In genomic region chr4:118776166-118776954, GRCh38 we compare ENCODE assay signal across 15 cellular contexts. TPM values are rescaled to one million over a fixed set of nuclear protein-coding genes. Genes with fewer than 3 reads are reported as not detected.
A peak's percentile ranks its signal among the peaks of the same experiment; 100 is the strongest.
DNase-seq lines count a peak whose midpoint lies in the region; ATAC-seq, FAIRE-seq and TF ChIP-seq lines count a peak whose summit lies in the region.
"Had no signal": no experiment of that assay in that cellular context is flagged by ENCODE, and none has a peak within 500 bp of the region (broad histone marks: within the 10 kb centered on the region; RNA-seq: fewer than 3 reads in every experiment).

No MANE protein-coding gene starts in this region.

- H2AFZ ChIP-seq in GM23248, result no peak overlapping the region
- H2AFZ ChIP-seq in fibroblast of lung (ENCODE audit: low read length), result no peak overlapping the region
- no peak overlapping the region for H2AFZ ChIP-seq in trophoblast cell (ENCODE audit: insufficient read depth, low read length, poor library complexity)
- H2AFZ ChIP-seq: PC-9 had no signal

- peak overlapping the region; percentile 23 for H2AK5ac ChIP-seq in trophoblast cell (ENCODE audit: low read length)

- peak overlapping the region; percentile 62 for H4K91ac ChIP-seq in trophoblast cell (ENCODE audit: low read depth, low read length)

- H3K27me3 ChIP-seq in GM23248 (replicated peaks; ENCODE audit: insufficient read depth) (no peaks in the 10 kb centered on the region), fibroblast of lung (ENCODE audit: control insufficient read depth, insufficient read depth, low read length) (no peaks in the 10 kb centered on the region), trophoblast cell (ENCODE audit: insufficient read depth, low read length) (no peaks in the 10 kb centered on the region)

- DNase-seq in GM23248, result peak; percentile 68
- peak; percentile 76 to 83 for DNase-seq in fibroblast of lung (ENCODE audit: low read depth in 2 of 2)
- peak; percentile 28 to 90 for DNase-seq in trophoblast cell
- DNase-seq in GM19240 (ENCODE audit: insufficient read length, low spot score), result no peak
- no peak for DNase-seq in GM12892 (ENCODE audit: insufficient read length)
- no peak for DNase-seq in activated CD4-positive, alpha-beta T cell treated with anti-CD3 and anti-CD28 coated beads, Interleukin-2, amount 50 U/mL, for 1 hour
- DNase-seq: C1 segment of cervical spinal cord, KBM-7, mesendoderm, PC-9, T-helper 9 cell had no signal

- H3K4me3 Mint-ChIP-seq in activated T-helper 17 cell treated with anti-CD3 and anti-CD28 coated beads, Interleukin-2, amount 50 U/mL, for 72 hours, result no peak overlapping the region
- H3K4me3 Mint-ChIP-seq: stimulated activated naive CD8-positive, alpha-beta T cell treated with anti-CD3 and anti-CD28 coated beads, Interleukin-15, Interleukin-2, amounts not matched to agents 100 ng/mL and 50 ng/mL, for 24 hours had no signal

- no peak for TF ChIP-seq POLR2A in GM12892 (IDR thresholded peaks at IDR 0.05; ENCODE audit: low read depth, low read length)

- peaks cover 7% of the 10 kb centered on the region for H3K36me3 ChIP-seq in GM23248 (ENCODE audit: low read depth)
- no peaks in the 10 kb centered on the region for H3K36me3 ChIP-seq in fibroblast of lung (ENCODE audit: control insufficient read depth, insufficient read depth, low read length)
- no peaks in the 10 kb centered on the region for H3K36me3 ChIP-seq in trophoblast cell (ENCODE audit: control insufficient read depth in 1 of 2, insufficient read depth in 2 of 2, low read length in 2 of 2)

- TF ChIP-seq CTCF in fibroblast of lung (conservative IDR thresholded peaks at IDR 0.05 in 1 of 2, IDR thresholded peaks at IDR 0.05 in 1 of 2; ENCODE audit: low read depth in 1 of 2, low read length in 2 of 2), result no peak

- H3K23ac ChIP-seq in trophoblast cell (ENCODE audit: low read length), result no peak overlapping the region

- WGBS in GM23248 (ENCODE audit: low coverage in 1 of 2, low lambda C conversion rate in 2 of 2, missing lambda C conversion rate in 2 of 2), 2 experiments, result 21 to 57% methylated on average over 1 of the region's 1 CpG
- no CpG with 5 or more reads among the region's 1 CpG for WGBS in trophoblast cell (ENCODE audit: extremely low coverage, insufficient coverage, insufficient read length)

- H3K9me2 ChIP-seq in GM23248 (ENCODE audit: insufficient read depth), result no peaks in the 10 kb centered on the region

- peak overlapping the region; percentile 65 for H2BK12ac ChIP-seq in trophoblast cell (ENCODE audit: low read length)

- H2BK5ac ChIP-seq in trophoblast cell (ENCODE audit: low read depth, low read length, poor library complexity), result no peak overlapping the region

- peaks cover 94% of the 10 kb centered on the region for H3F3A ChIP-seq in GM23248 (ENCODE audit: insufficient read depth)

- FAIRE-seq in GM12892 (lab: Jason Lieb, UNC), result no peak

- no peak overlapping the region for H3K4ac ChIP-seq in trophoblast cell (ENCODE audit: low read depth, low read length)

- H3K9me3 ChIP-seq in GM23248 (ENCODE audit: low read depth) (no peaks in the 10 kb centered on the region), fibroblast of lung (ENCODE audit: control insufficient read depth, insufficient read depth, low read depth, low read length) (no peaks in the 10 kb centered on the region), trophoblast cell (ENCODE audit: insufficient read depth, low read depth, low read length) (no peaks in the 10 kb centered on the region)

- H3K27ac Mint-ChIP-seq in activated T-helper 17 cell treated with anti-CD3 and anti-CD28 coated beads, Interleukin-2, amount 50 U/mL, for 72 hours, result peak overlapping the region; percentile 25
- H3K27ac Mint-ChIP-seq: activated naive CD4-positive, alpha-beta T cell treated with anti-CD3 and anti-CD28 coated beads, Interleukin-2, amount 50 U/mL, for 72 hours; stimulated activated naive CD8-positive, alpha-beta T cell treated with anti-CD3 and anti-CD28 coated beads, Interleukin-15, Interleukin-2, amounts not matched to agents 100 ng/mL and 50 ng/mL, for 24 hours had no signal

- H3K36me3 Mint-ChIP-seq in activated T-helper 17 cell treated with anti-CD3 and anti-CD28 coated beads, Interleukin-2, amount 50 U/mL, for 72 hours (ENCODE audit: low read depth), result peaks cover 8% of the 10 kb centered on the region

- no peak overlapping the region for H4K8ac ChIP-seq in trophoblast cell (ENCODE audit: low read depth, low read length)

- peaks cover 22% of the 10 kb centered on the region for H3K79me1 ChIP-seq in trophoblast cell (ENCODE audit: low read length)

- peaks cover 80% of the 10 kb centered on the region for H3K79me2 ChIP-seq in GM23248 (ENCODE audit: insufficient read depth)
- H3K79me2 ChIP-seq in fibroblast of lung (ENCODE audit: control insufficient read depth, insufficient read depth, low read length), result peaks cover 18% of the 10 kb centered on the region
- H3K79me2 ChIP-seq in trophoblast cell (ENCODE audit: control insufficient read depth, insufficient read depth, low read length, poor library complexity), result peaks cover 2% of the 10 kb centered on the region

- H4K12ac ChIP-seq in trophoblast cell (ENCODE audit: low read depth, low read length), result no peak overlapping the region

- H3K27ac ChIP-seq in GM23248, result peak overlapping the region; percentile 25
- peak overlapping the region; percentile 11 for H3K27ac ChIP-seq in fibroblast of lung (ENCODE audit: insufficient read depth, low read length)
- peak overlapping the region; percentile 68 for H3K27ac ChIP-seq in trophoblast cell (ENCODE audit: low read depth, low read length)
- H3K27ac ChIP-seq: PC-9 had no signal

- H3K4me2 ChIP-seq in GM23248 (ENCODE audit: unreplicated experiment), result no peak overlapping the region
- no peak overlapping the region for H3K4me2 ChIP-seq in fibroblast of lung (ENCODE audit: extremely low read depth, insufficient read depth, low read length)
- no peak overlapping the region for H3K4me2 ChIP-seq in trophoblast cell (ENCODE audit: low read length)
- H3K4me2 ChIP-seq: PC-9 had no signal

- ATAC-seq in activated T-helper 17 cell treated with anti-CD3 and anti-CD28 coated beads, Interleukin-2, amount 50 U/mL, for 72 hours (replicated peaks), result no peak
- no peak for ATAC-seq in GM19452 (IDR thresholded peaks at IDR 0.05; ENCODE audit: unreplicated experiment)
- ATAC-seq: activated naive CD4-positive, alpha-beta T cell treated with anti-CD3 and anti-CD28 coated beads, Interleukin-2, amount 50 U/mL, for 72 hours had no signal

- no peaks in the 10 kb centered on the region for H3K27me3 Mint-ChIP-seq in activated T-helper 17 cell treated with anti-CD3 and anti-CD28 coated beads, Interleukin-2, amount 50 U/mL, for 72 hours
- H3K27me3 Mint-ChIP-seq: stimulated activated naive CD8-positive, alpha-beta T cell treated with anti-CD3 and anti-CD28 coated beads, Interleukin-15, Interleukin-2, amounts not matched to agents 100 ng/mL and 50 ng/mL, for 24 hours had no signal

- H3K9ac ChIP-seq in GM23248 (no peak overlapping the region), fibroblast of lung (ENCODE audit: insufficient read depth, low read length) (no peak overlapping the region), trophoblast cell (ENCODE audit: low read length) (no peak overlapping the region)

- H4K20me1 ChIP-seq in GM23248 (ENCODE audit: insufficient read depth) (0 out of 2 replicates have a peak, but pooled peaks cover 4% of the 10 kb centered on the region), fibroblast of lung (ENCODE audit: control insufficient read depth, extremely low read depth, insufficient read depth, low read length) (no peaks in the 10 kb centered on the region)

- no peaks in the 10 kb centered on the region for H3K9me3 Mint-ChIP-seq in activated T-helper 17 cell treated with anti-CD3 and anti-CD28 coated beads, Interleukin-2, amount 50 U/mL, for 72 hours
- H3K9me3 Mint-ChIP-seq: stimulated activated naive CD8-positive, alpha-beta T cell treated with anti-CD3 and anti-CD28 coated beads, Interleukin-15, Interleukin-2, amounts not matched to agents 100 ng/mL and 50 ng/mL, for 24 hours had no signal

- no peak overlapping the region for H3K14ac ChIP-seq in trophoblast cell (ENCODE audit: low read length)

- H3K18ac ChIP-seq in trophoblast cell (ENCODE audit: low read length), result no peak overlapping the region

- H2BK120ac ChIP-seq in trophoblast cell (ENCODE audit: insufficient read depth, low read length, poor library complexity), result peak overlapping the region; percentile 93

- in situ Hi-C loops in GM23248 (cut with MboI), result no loop called here

- peaks cover 7% of the 10 kb centered on the region for H3K4me1 Mint-ChIP-seq in activated T-helper 17 cell treated with anti-CD3 and anti-CD28 coated beads, Interleukin-2, amount 50 U/mL, for 72 hours

- H3K4me3 ChIP-seq in GM23248 (no peak overlapping the region), fibroblast of lung (replicated peaks in 1 of 4; ENCODE audit: control extremely low read depth in 1 of 4, insufficient read depth in 1 of 4, low read depth in 3 of 4, low read length in 4 of 4) (no peak overlapping the region), trophoblast cell (ENCODE audit: low read depth, low read length) (no peak overlapping the region)
- H3K4me3 ChIP-seq: PC-9 had no signal

- H3K4me1 ChIP-seq in GM23248 (ENCODE audit: insufficient read depth) (peaks cover 51% of the 10 kb centered on the region), fibroblast of lung (ENCODE audit: control insufficient read depth, extremely low read depth, insufficient read depth, low read length) (peaks cover 8% of the 10 kb centered on the region), trophoblast cell (ENCODE audit: control insufficient read depth in 1 of 2, insufficient read depth in 2 of 2, low read length in 2 of 2) (peaks cover 8 to 16% of the 10 kb centered on the region in 2 experiments)

RNA-seq across cellular contexts. Expression of gene SEC24D, which starts 59.6 kb away (rescaled TPM):
- total RNA-seq in GM23248 (2014; rRNA removed; shearing (Covaris generic)), result 148 and 166 TPM in 2 replicates
- polyA plus RNA-seq in GM23248 (2016; fragmentation: Nextera tagmentation; extraction: Ambion mirVana) (131 and 136 TPM in 2 replicates), fibroblast of lung (92.9 and 105 TPM in 2 replicates)
- 10 to 100 TPM; 29.8 to 45.1 TPM for total RNA-seq in activated T-helper 17 cell treated with anti-CD3 and anti-CD28 coated beads, Interleukin-2, amount 50 U/mL, for 72 hours
- total RNA-seq in fibroblast of lung, result 47.8 and 64.6 TPM in 2 replicates
- 76.6 and 98.2 TPM in 2 replicates for polyA plus RNA-seq in fibroblast of lung (2012)
- polyA minus RNA-seq in fibroblast of lung (ENCODE audit: low replicate concordance), result 193 and 216 TPM in 2 replicates
- polyA plus RNA-seq in trophoblast cell (2013), result 124 and 126 TPM in 2 replicates
- polyA plus RNA-seq in GM12892 (2012; ENCODE audit: missing spikeins), result 25.9 TPM

Comparison
In these comparisons a context has a peak if more than half of its experiments do, and no peak if none do; other contexts are left out.
1. DNase-seq: peak in GM23248 (single experiment), fibroblast of lung (2 of 2) and trophoblast cell (2 of 2); none in GM19240 (single experiment), GM12892 (single experiment) and activated CD4-positive, alpha-beta T cell treated with anti-CD3 and anti-CD28 coated beads, Interleukin-2, amount 50 U/mL, for 1 hour (single experiment).
2. H3K27ac ChIP-seq: peak in every context shown above with its lines; median percentile 68 in trophoblast cell; 25 in GM23248; 11 in fibroblast of lung.